In the genomic region with DNA sequence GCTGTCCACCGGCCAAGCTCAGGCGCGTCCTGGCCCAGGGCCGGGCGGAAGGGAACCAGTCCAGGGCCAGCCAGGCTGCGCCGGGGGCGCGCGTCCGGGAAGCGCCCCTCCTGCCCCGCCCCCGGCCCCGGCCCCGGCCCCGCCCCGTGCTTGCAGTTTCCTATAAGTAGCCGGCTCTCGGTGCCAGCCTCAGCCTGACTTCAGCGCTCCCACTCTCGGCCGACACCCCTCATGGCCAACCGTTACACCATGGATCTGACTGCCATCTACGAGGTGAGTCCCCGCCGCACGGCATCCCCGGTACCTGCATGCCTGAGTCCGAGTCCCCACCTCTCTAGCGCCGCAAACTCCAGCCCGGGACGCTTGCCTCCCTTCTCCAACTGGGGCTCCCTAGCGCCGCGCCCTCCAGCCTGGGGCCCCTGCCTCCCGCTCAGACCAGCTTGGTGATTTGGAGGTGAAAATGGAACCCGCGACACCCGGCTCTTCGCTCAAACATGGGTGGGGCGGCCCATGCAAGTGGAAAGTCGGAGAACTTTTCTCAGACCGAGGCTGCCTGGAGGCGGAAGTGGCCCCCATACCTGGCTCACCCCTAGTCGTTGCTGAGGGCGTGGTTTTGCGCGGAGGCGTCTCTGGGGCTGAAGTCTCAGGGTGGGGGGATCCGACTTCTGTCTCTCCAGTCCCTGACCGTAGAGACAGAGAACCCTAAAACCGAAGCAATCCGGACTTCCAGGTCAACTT, we compare ENCODE assay signal across 8 cellular contexts. TPM values are rescaled to one million over a fixed set of nuclear protein-coding genes. Genes with fewer than 3 reads are reported as not detected.
A peak's percentile ranks its signal among the peaks of the same experiment; 100 is the strongest.
DNase-seq lines count a peak whose midpoint lies in the region; ATAC-seq and TF ChIP-seq lines count a peak whose summit lies in the region.

A gene with protein sequence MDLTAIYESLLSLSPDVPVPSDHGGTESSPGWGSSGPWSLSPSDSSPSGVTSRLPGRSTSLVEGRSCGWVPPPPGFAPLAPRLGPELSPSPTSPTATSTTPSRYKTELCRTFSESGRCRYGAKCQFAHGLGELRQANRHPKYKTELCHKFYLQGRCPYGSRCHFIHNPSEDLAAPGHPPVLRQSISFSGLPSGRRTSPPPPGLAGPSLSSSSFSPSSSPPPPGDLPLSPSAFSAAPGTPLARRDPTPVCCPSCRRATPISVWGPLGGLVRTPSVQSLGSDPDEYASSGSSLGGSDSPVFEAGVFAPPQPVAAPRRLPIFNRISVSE (plus strand): TSS at position 192 of the 738 bp plus-strand sequence. CDS start 58 bp downstream, at position 250.

- H3K4me2 ChIP-seq in fibroblast of lung (ENCODE audit: extremely low read depth, insufficient read depth, low read length), result peak within 1 kb of the TSS; percentile 97

- H3K27ac Mint-ChIP-seq in natural killer cell treated with Interleukin-12 subunit alpha and Interleukin-12 subunit beta and Interleukin-15 and Interleukin-18, amount 100 ng/mL, for 72 hours, result peak within 1 kb of the TSS; percentile 78 to 98

- no peaks in the 10 kb centered on the region for H3K9me3 Mint-ChIP-seq in natural killer cell treated with Interleukin-12 subunit alpha and Interleukin-12 subunit beta and Interleukin-15 and Interleukin-18, amount 100 ng/mL, for 72 hours

- no peaks in the 10 kb centered on the region for H3K27me3 Mint-ChIP-seq in natural killer cell treated with Interleukin-12 subunit alpha and Interleukin-12 subunit beta and Interleukin-15 and Interleukin-18, amount 100 ng/mL, for 72 hours

- H3K9ac ChIP-seq in fibroblast of lung (ENCODE audit: insufficient read depth, low read length), result peak within 1 kb of the TSS; percentile 98

- DNase-seq in GDM1 (lab: John Stamatoyannopoulos, UW) (peak; percentile 65), HT-29 (ENCODE audit: low spot score) (peak; percentile 95), RPMI7951 (ENCODE audit: low read depth) (peak; percentile 84), fibroblast of lung (ENCODE audit: low read depth in 2 of 2) (peak; percentile 67 to 93)
- peak; percentile 80 to 84 for DNase-seq in activated T-helper 1 cell treated with anti-CD3 and anti-CD28 coated beads, Interleukin-2, amount 50 U/mL, for 16 hours (ENCODE audit: low read depth in 1 of 2, low spot score in 1 of 2)
- peak; percentile 85 for DNase-seq in natural killer cell treated with Interleukin-12 subunit alpha and Interleukin-12 subunit beta and Interleukin-15 and Interleukin-18, amount 100 ng/mL, for 72 hours (ENCODE audit: low spot score)
- DNase-seq in stimulated activated naive CD4-positive, alpha-beta T cell treated with Interleukin-2 at 50 U/mL for 16 hours (lab: John Stamatoyannopoulos, UW), result peak; percentile 83

- TF ChIP-seq CTCF in fibroblast of lung (conservative IDR thresholded peaks at IDR 0.05 in 1 of 2, IDR thresholded peaks at IDR 0.05 in 1 of 2; ENCODE audit: low read depth in 1 of 2, low read length in 2 of 2), result no peak

- ATAC-seq in natural killer cell treated with Interleukin-12 subunit alpha and Interleukin-12 subunit beta and Interleukin-15 and Interleukin-18, amount 100 ng/mL, for 72 hours, result peak; percentile 51 to 68
- ATAC-seq in GM18517 (IDR thresholded peaks at IDR 0.05; ENCODE audit: unreplicated experiment), result no peak

- H3K4me3 Mint-ChIP-seq in natural killer cell treated with Interleukin-12 subunit alpha and Interleukin-12 subunit beta and Interleukin-15 and Interleukin-18, amount 100 ng/mL, for 72 hours, result peak within 1 kb of the TSS; percentile 81

- H3K4me1 Mint-ChIP-seq in natural killer cell treated with Interleukin-12 subunit alpha and Interleukin-12 subunit beta and Interleukin-15 and Interleukin-18, amount 100 ng/mL, for 72 hours (ENCODE audit: low read depth in 2 of 2), result peaks cover 52 to 58% of the 10 kb centered on the region in 2 donors

- no peaks in the 10 kb centered on the region for H3K9me3 ChIP-seq in fibroblast of lung (ENCODE audit: control insufficient read depth, insufficient read depth, low read depth, low read length)

- no peak within 1 kb of the TSS for H2AFZ ChIP-seq in fibroblast of lung (ENCODE audit: low read length)

- H3K4me3 ChIP-seq in fibroblast of lung (replicated peaks in 1 of 4; ENCODE audit: control extremely low read depth in 1 of 4, insufficient read depth in 1 of 4, low read depth in 3 of 4, low read length in 4 of 4), result peak within 1 kb of the TSS; percentile 79 to 98 (median 96)

- H3K36me3 ChIP-seq in fibroblast of lung (ENCODE audit: control insufficient read depth, insufficient read depth, low read length), result peaks cover 12% of the 10 kb centered on the region

- H3K4me1 ChIP-seq in fibroblast of lung (ENCODE audit: control insufficient read depth, extremely low read depth, insufficient read depth, low read length), result peaks cover 24% of the 10 kb centered on the region

- peak within 1 kb of the TSS; percentile 97 for H3K27ac ChIP-seq in fibroblast of lung (ENCODE audit: insufficient read depth, low read length)

- no peaks in the 10 kb centered on the region for H3K27me3 ChIP-seq in fibroblast of lung (ENCODE audit: control insufficient read depth, insufficient read depth, low read length)

- peaks cover 38% of the 10 kb centered on the region for H3K79me2 ChIP-seq in fibroblast of lung (ENCODE audit: control insufficient read depth, insufficient read depth, low read length)

- H4K20me1 ChIP-seq in fibroblast of lung (ENCODE audit: control insufficient read depth, extremely low read depth, insufficient read depth, low read length), result peaks cover 6% of the 10 kb centered on the region

- peaks cover 6% of the 10 kb centered on the region for H3K36me3 Mint-ChIP-seq in natural killer cell treated with Interleukin-12 subunit alpha and Interleukin-12 subunit beta and Interleukin-15 and Interleukin-18, amount 100 ng/mL, for 72 hours

RNA-seq across cellular contexts. Expression of the gene that starts here (rescaled TPM):
- total RNA-seq in HT-29 (2014; rRNA removed; shearing (Covaris generic)), result 124 and 131 TPM in 2 replicates
- 2.9 and 6.4 TPM in 2 replicates for total RNA-seq in RPMI7951 (2014; rRNA removed; shearing (Covaris generic))
- total RNA-seq in fibroblast of lung, result 3.1 and 5.6 TPM in 2 replicates
- polyA plus RNA-seq in fibroblast of lung, result 11.4 and 37.3 TPM in 2 replicates
- polyA plus RNA-seq in fibroblast of lung (2012), result 50.8 and 140 TPM in 2 replicates
- 39.7 and 43.5 TPM in 2 replicates for polyA minus RNA-seq in fibroblast of lung (ENCODE audit: low replicate concordance)
- 10 to 100 TPM; 11.2 to 27.8 TPM for total RNA-seq in natural killer cell treated with Interleukin-12 subunit alpha and Interleukin-12 subunit beta and Interleukin-15 and Interleukin-18, amount 100 ng/mL, for 72 hours
